ENCODE assay signal across 8 cellular contexts in the genomic region with DNA sequence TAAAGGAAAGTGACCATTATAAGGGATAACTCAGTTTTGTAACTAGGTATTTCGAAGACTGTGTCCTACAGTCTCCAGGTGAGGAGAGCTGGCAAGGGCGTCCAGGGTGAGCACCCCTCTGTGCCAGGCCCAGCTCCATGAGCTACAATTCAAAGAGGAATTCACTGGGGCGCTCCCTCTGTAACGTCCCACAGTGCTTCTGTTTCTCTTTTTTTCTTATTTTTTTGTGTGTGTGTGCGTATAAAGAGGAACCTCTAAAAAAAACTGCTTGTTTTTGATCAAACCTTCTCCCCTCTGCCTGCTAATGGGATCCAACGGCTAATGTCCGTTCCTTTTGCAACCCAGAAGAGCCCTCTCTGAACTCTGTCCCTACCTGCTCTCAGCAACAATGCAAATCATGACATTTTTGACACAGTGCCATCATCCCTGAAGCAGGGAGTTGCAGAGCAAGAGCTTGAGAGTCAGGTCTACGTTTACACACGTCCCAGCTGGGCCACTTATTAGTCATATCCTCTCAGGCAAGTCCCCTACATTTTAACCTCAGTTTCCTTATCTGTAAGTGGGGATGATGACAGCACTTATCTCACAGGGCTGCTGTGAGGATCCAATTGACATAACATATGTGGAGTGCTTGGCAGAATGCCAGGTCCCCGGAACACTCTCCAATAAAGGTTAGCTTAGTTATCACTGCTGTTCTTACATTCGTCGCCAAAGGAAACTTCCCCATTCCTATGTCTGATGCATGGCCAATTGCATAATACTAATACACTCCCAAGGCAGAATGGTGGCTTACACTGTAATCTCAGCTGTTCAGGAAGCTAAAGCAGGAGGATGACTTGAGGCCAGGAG. TPM values are rescaled to one million over a fixed set of nuclear protein-coding genes. Genes with fewer than 3 reads are reported as not detected.
DNase-seq lines count a peak whose midpoint lies in the region; ATAC-seq and TF ChIP-seq lines count a peak whose summit lies in the region.

No MANE protein-coding gene starts in this region.

- peak overlapping the region; percentile 2 for H3K27ac ChIP-seq in colonic mucosa
- H3K27ac ChIP-seq in mucosa of rectum (ENCODE audit: low read depth in 2 of 2, low read length in 2 of 2), result peak overlapping the region; percentile 9 to 57

- no peak for TF ChIP-seq CTCF in AG09319 (IDR thresholded peaks at IDR 0.05; ENCODE audit: low read depth, low read length)
- no peak for TF ChIP-seq CTCF in colonic mucosa (IDR thresholded peaks at IDR 0.05)

- ATAC-seq in GM18868 (IDR thresholded peaks at IDR 0.05; ENCODE audit: unreplicated experiment), result peak; percentile 92
- ATAC-seq in HG02840 (IDR thresholded peaks at IDR 0.05; ENCODE audit: low FRiP score, unreplicated experiment), result no peak
- no peak for ATAC-seq in HG03196 (IDR thresholded peaks at IDR 0.05; ENCODE audit: unreplicated experiment)

- DNase-seq in AG09319 (ENCODE audit: extremely low read depth, low read depth) (peak; percentile 47), HuH-7.5 (ENCODE audit: low spot score) (peak; percentile 48), SHP77 treated with DMSO at 0.1 percent for 48 hours (lab: John Stamatoyannopoulos, UW) (peak; percentile 24), colonic mucosa (peak; percentile 88)

- peaks cover 6% of the 10 kb centered on the region for H3K36me3 ChIP-seq in colonic mucosa
- peaks cover 34 to 59% of the 10 kb centered on the region in 2 donors for H3K36me3 ChIP-seq in mucosa of rectum (ENCODE audit: control insufficient read depth in 2 of 2, insufficient read depth in 2 of 2, low read length in 2 of 2)

- intact Hi-C loops in colonic mucosa (cut with DNase I), result no loop called here

- H3K4me3 ChIP-seq in colonic mucosa, result no peak overlapping the region
- H3K4me3 ChIP-seq in mucosa of rectum (ENCODE audit: low read length in 2 of 2), result no peak overlapping the region

- H3K27me3 ChIP-seq in colonic mucosa (no peaks in the 10 kb centered on the region), mucosa of rectum (ENCODE audit: control insufficient read depth in 2 of 2, insufficient read depth in 2 of 2, low read length in 2 of 2) (no peaks in the 10 kb centered on the region)

- H3K4me1 ChIP-seq in colonic mucosa (no peaks in the 10 kb centered on the region), mucosa of rectum (ENCODE audit: control insufficient read depth in 2 of 2, insufficient read depth in 2 of 2, low read length in 2 of 2) (peaks cover 9 to 10% of the 10 kb centered on the region in 2 donors)

- H3K9ac ChIP-seq in colonic mucosa (ENCODE audit: low read depth in 2 of 2, low read length in 2 of 2), result peak overlapping the region in 1 of 2 donors; percentile 1
- H3K9ac ChIP-seq in mucosa of rectum (ENCODE audit: low read depth in 1 of 2, low read length in 2 of 2), result no peak overlapping the region

- no peaks in the 10 kb centered on the region for H3K9me3 ChIP-seq in colonic mucosa
- H3K9me3 ChIP-seq in mucosa of rectum (ENCODE audit: control insufficient read depth in 2 of 2, low read length in 2 of 2), result no peaks in the 10 kb centered on the region

RNA-seq across cellular contexts. Expression of gene ASCC2, which starts 16.9 kb away (rescaled TPM):
- 10 to 100 TPM; 52.8 to 77.0 TPM for total RNA-seq in colonic mucosa

RNA-seq across cellular contexts. Expression of gene UQCR10, which starts 54.0 kb away (rescaled TPM):
- 100 to 1,000 TPM; 171 to 217 TPM for total RNA-seq in colonic mucosa

RNA-seq across cellular contexts. Expression of gene ZMAT5, which starts 54.4 kb away (rescaled TPM):
- total RNA-seq in colonic mucosa, result 10 to 100 TPM; 11.9 to 14.3 TPM

Comparison
In these comparisons a context has a peak if more than half of its experiments do, and no peak if none do; other contexts are left out.
1. DNase-seq: peak in every context shown above with its lines; median percentile 88 in colonic mucosa; 48 in HuH-7.5; 47 in AG09319; 24 in SHP77 treated with DMSO at 0.1 percent for 48 hours.